In genomic region chr7:92645531-92646061, GRCh38 we compare ENCODE assay signal across 8 cellular contexts. TPM values are rescaled to one million over a fixed set of nuclear protein-coding genes. Genes with fewer than 3 reads are reported as not detected.
DNase-seq lines count a peak whose midpoint lies in the region; ATAC-seq and TF ChIP-seq lines count a peak whose summit lies in the region.

No MANE protein-coding gene starts in this region.

- no peaks in the 10 kb centered on the region for H3K27me3 ChIP-seq in body of pancreas
- no peaks in the 10 kb centered on the region for H3K27me3 ChIP-seq in naive thymus-derived CD4-positive, alpha-beta T cell (ENCODE audit: control insufficient read depth in 2 of 2, insufficient read depth in 2 of 2, low read length in 2 of 2)

- CTCF ChIA-PET in naive thymus-derived CD4-positive, alpha-beta T cell (lab: Charles Lee): interaction anchor here (0.6 to 2.0 kb wide), 2 partner anchors 13 to 36 kb away, joined by 4 read pairs; no protein-coding TSS in a partner anchor

- peaks cover 38 to 86% (median 56%) of the 10 kb centered on the region in 7 donors for H3K4me1 Mint-ChIP-seq in naive thymus-derived CD4-positive, alpha-beta T cell

- no peaks in the 10 kb centered on the region for H3K9me3 Mint-ChIP-seq in naive thymus-derived CD4-positive, alpha-beta T cell

- no peak for TF ChIP-seq POLR2A in body of pancreas (IDR thresholded peaks at IDR 0.05)

- no peak overlapping the region for H3K27ac ChIP-seq in body of pancreas
- H3K27ac ChIP-seq in naive thymus-derived CD4-positive, alpha-beta T cell (ENCODE audit: low read depth, low read length): no peak overlapping the region

- 55 to 57% methylated on average over 8 of the region's 8 CpGs for WGBS in body of pancreas, 2 donors

- TF ChIP-seq CTCF in body of pancreas (IDR thresholded peaks at IDR 0.05): no peak

- peaks cover 0 to 23% (median 0%) of the 10 kb centered on the region in 5 donors for H3K36me3 Mint-ChIP-seq in naive thymus-derived CD4-positive, alpha-beta T cell

- intact Hi-C loops in body of pancreas (cut with DNase I): no loop called here
- intact Hi-C loops in naive thymus-derived CD4-positive, alpha-beta T cell (cut with micrococcal nuclease): no loop called here

- peak overlapping the region in 1 of 10 donors; percentile 67 for H3K4me3 Mint-ChIP-seq in naive thymus-derived CD4-positive, alpha-beta T cell

- peak; percentile 44 for DNase-seq in DMS53 treated with DMSO at 0.1 percent for 48 hours (lab: John Stamatoyannopoulos, UW; ENCODE audit: unreplicated experiment)
- peak; percentile 93 for DNase-seq in NCI-H69 (lab: John Stamatoyannopoulos, UW)
- DNase-seq in body of pancreas: no peak
- no peak for DNase-seq in naive thymus-derived CD4-positive, alpha-beta T cell
- no peak for DNase-seq in NCI-H1436 treated with DMSO at 0.1 percent for 48 hours (lab: John Stamatoyannopoulos, UW)

- no peaks in the 10 kb centered on the region for H3K27me3 Mint-ChIP-seq in naive thymus-derived CD4-positive, alpha-beta T cell

- H3K4me3 ChIP-seq in body of pancreas: no peak overlapping the region
- no peak overlapping the region for H3K4me3 ChIP-seq in naive thymus-derived CD4-positive, alpha-beta T cell (ENCODE audit: low read length)

- H3K9me3 ChIP-seq in body of pancreas: no peaks in the 10 kb centered on the region
- H3K9me3 ChIP-seq in naive thymus-derived CD4-positive, alpha-beta T cell (ENCODE audit: control insufficient read depth in 2 of 3, low read length in 3 of 3): no peaks in the 10 kb centered on the region

- peaks cover 21% of the 10 kb centered on the region for H3K4me1 ChIP-seq in body of pancreas
- H3K4me1 ChIP-seq in naive thymus-derived CD4-positive, alpha-beta T cell (ENCODE audit: control insufficient read depth in 2 of 2, insufficient read depth in 2 of 2, low read length in 2 of 2): peaks cover 12 to 23% of the 10 kb centered on the region in 2 donors

- H3K36me3 ChIP-seq in body of pancreas (replicated peaks in 1 of 2; ENCODE audit: insufficient read depth in 1 of 2, low read depth in 2 of 2): no peaks in the 10 kb centered on the region
- H3K36me3 ChIP-seq in naive thymus-derived CD4-positive, alpha-beta T cell (ENCODE audit: control insufficient read depth in 2 of 3, insufficient read depth in 3 of 3, low read length in 3 of 3): no peaks in the 10 kb centered on the region

- POLR2A ChIA-PET in naive thymus-derived CD4-positive, alpha-beta T cell (lab: Charles Lee): no interaction called here

- ATAC-seq in body of pancreas: peak; percentile 38
- no peak for ATAC-seq in naive thymus-derived CD4-positive, alpha-beta T cell
- ATAC-seq in HG02763 (IDR thresholded peaks at IDR 0.05; ENCODE audit: unreplicated experiment): no peak
- no peak for ATAC-seq in HG02759 (IDR thresholded peaks at IDR 0.05; ENCODE audit: unreplicated experiment)
- no peak for ATAC-seq in GM19328 (IDR thresholded peaks at IDR 0.05; ENCODE audit: unreplicated experiment)

- peak overlapping the region in 7 of 9 donors; percentile 26 to 88 (median 51) for H3K27ac Mint-ChIP-seq in naive thymus-derived CD4-positive, alpha-beta T cell

RNA-seq across cellular contexts. Expression of gene FAM133B, which starts 55.4 kb away (rescaled TPM):
- 10 to 100 TPM; 17.1 to 25.1 TPM for total RNA-seq in body of pancreas
- 10 to 100 TPM; 37.5 to 77.0 (median 51.7) TPM for total RNA-seq in naive thymus-derived CD4-positive, alpha-beta T cell
- 10 to 100 TPM; 14.2 to 22.5 TPM for polyA plus RNA-seq in naive thymus-derived CD4-positive, alpha-beta T cell

Comparison
In these comparisons a context has a peak if more than half of its experiments do, and no peak if none do; other contexts are left out.
1. DNase-seq: peak in DMS53 treated with DMSO at 0.1 percent for 48 hours (single experiment) and NCI-H69 (single experiment); none in body of pancreas (0 of 4), naive thymus-derived CD4-positive, alpha-beta T cell (0 of 9) and NCI-H1436 treated with DMSO at 0.1 percent for 48 hours (single experiment).